Comparison of ENCODE assay signal across 9 cellular contexts in the genomic region with DNA sequence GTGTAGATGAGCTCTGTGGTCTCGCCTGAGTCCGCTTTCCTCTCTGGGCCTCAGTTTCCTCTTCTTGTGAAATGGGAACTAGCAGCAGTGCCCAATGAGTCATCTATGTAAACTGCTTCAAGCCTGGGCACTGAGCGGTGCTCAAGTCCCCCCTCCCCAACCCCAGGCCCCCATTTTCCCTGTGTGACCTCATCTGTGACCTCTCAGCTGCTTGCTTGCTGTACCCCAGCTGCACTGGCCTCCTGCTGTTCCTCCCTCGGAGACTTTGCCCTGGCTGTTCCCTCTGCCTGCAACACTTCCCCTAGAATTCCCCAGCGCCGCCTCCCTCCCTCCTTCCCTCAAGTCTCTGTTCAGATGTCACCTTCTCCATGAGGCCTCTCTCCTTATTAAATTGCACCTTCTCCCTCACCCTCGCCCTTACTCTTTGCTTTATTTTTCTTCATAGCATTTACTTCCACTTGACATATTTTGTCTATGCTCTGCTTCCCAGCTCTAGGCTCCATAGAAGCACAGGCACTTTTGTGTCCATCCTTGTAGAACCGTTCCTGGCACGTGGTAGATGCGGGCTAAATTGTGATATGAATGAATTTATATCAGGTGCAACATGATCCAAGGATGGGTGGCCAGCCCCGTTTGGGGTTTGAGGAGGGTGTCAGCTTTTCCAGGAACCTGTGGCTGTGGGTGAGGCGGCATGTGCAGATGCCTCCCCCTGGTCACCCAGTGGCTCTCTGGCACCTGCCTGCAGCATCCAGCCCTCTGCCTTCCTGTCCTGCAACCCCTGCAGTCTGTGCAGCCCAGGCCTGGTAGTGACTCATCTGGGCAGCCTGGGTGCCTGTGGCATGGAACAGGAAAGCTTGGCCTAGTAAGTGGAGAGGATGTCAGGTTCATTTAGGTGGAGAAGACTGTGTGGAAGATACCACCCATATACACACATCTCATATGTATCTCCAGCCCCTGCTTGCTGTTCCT. TPM values are rescaled to one million over a fixed set of nuclear protein-coding genes. Genes with fewer than 3 reads are reported as not detected.
DNase-seq lines count a peak whose midpoint lies in the region; ATAC-seq and TF ChIP-seq lines count a peak whose summit lies in the region.
"Had no signal": no experiment of that assay in that cellular context is flagged by ENCODE, and none has a peak within 500 bp of the region (broad histone marks: within the 10 kb centered on the region; RNA-seq: fewer than 3 reads in every experiment).

No MANE protein-coding gene starts in this region.

- WGBS in upper lobe of left lung, 2 donors = 42 to 64% methylated on average over 11 to 12 of the region's 12 CpGs

- DNase-seq in SIG-M5 treated with dmso at 0.1 percent for 504 hours (lab: John Stamatoyannopoulos, UW; ENCODE audit: unreplicated experiment) = peak; percentile 27
- no peak for DNase-seq in SIG-M5 (lab: John Stamatoyannopoulos, UW)
- peak; percentile 29 to 54 for DNase-seq in SW 1271 (lab: John Stamatoyannopoulos, UW)
- DNase-seq in iris pigment epithelial cell (ENCODE audit: low read depth) = peak; percentile 53
- DNase-seq in upper lobe of left lung = peak in 1 of 2 donors; percentile 34
- no peak for DNase-seq in activated effector memory CD4-positive, alpha-beta T cell treated with Interleukin-2 at 50 U/mL for 16 hours
- DNase-seq: DND-41 had no signal

- no peak for TF ChIP-seq POLR2A in upper lobe of left lung (IDR thresholded peaks at IDR 0.05)

- no peak for TF ChIP-seq EP300 in upper lobe of left lung (IDR thresholded peaks at IDR 0.05)

- ATAC-seq in upper lobe of left lung (ENCODE audit: low FRiP score in 2 of 2) (peak in 1 of 2 donors; percentile 11), HG03097 (IDR thresholded peaks at IDR 0.05; ENCODE audit: low FRiP score, unreplicated experiment) (no peak), HG03175 (IDR thresholded peaks at IDR 0.05; ENCODE audit: unreplicated experiment) (no peak)

- peak overlapping the region in 3 of 4 donors; percentile 20 to 43 (median 38) for H3K4me3 ChIP-seq in upper lobe of left lung

- H3K27me3 ChIP-seq in upper lobe of left lung = no peaks in the 10 kb centered on the region

- H3K4me1 ChIP-seq in upper lobe of left lung = peaks cover 8 to 35% (median 11%) of the 10 kb centered on the region in 4 donors

- no peaks in the 10 kb centered on the region for H3K36me3 ChIP-seq in upper lobe of left lung

- H3K27ac ChIP-seq in upper lobe of left lung = peak overlapping the region; percentile 69 to 80 (median 78)

- no peak for TF ChIP-seq CTCF in upper lobe of left lung (IDR thresholded peaks at IDR 0.05)

- H3K9me3 ChIP-seq in upper lobe of left lung = peaks cover 0 to 10% (median 5%) of the 10 kb centered on the region in 4 donors

RNA-seq across cellular contexts. Expression of a gene that starts 26.3 kb away (rescaled TPM):
- total RNA-seq in upper lobe of left lung = 10 to 100 TPM; 57.3 to 91.6 (median 69.4) TPM

RNA-seq across cellular contexts. Expression of a gene that starts 26.9 kb away (rescaled TPM):
- total RNA-seq in upper lobe of left lung = not detected

Comparison
In these comparisons a context has a peak if more than half of its experiments do, and no peak if none do; other contexts are left out.
1. DNase-seq: peak in SIG-M5 treated with dmso at 0.1 percent for 504 hours (single experiment), SW 1271 (2 of 2) and iris pigment epithelial cell (single experiment); none in SIG-M5 (single experiment) and activated effector memory CD4-positive, alpha-beta T cell treated with Interleukin-2 at 50 U/mL for 16 hours (single experiment).